ENCODE assay signal across 18 cellular contexts in the genomic region with DNA sequence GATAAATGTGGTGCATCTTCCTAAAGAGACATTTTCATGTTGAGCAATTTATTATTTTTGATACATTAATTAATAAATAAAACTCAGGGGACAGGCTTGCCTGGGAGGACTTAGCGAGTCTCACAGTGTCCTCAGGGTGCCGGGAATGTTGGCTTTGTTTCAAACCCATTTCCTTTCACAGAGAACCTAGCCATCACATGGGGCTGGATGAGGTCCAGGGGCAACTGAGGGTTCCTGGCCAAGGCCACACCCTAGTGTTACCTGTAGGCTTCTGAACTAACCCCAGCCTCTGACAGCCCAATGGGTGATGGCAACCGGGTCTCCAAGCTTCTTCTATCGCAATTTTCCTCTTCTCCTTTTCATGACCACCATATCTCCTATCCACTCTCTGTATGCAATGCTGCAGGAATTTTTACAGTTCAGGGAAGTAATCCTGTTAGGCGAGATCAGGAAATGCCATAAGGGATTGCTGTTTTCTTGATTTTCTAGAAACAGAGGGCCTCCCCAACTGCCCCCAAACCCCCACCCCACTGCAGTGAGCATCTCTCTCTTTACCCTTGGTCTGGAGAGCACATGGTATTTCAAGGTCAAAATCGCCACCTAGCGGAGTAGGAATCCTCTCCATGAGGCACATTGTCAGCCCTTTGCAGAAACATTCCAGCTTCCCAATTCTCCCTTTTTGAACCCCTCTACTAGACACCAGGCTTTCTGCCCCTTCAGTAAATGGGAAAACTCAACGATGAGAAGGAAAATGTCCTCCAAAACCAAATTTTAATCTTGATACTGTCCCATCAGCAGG. TPM values are rescaled to one million over a fixed set of nuclear protein-coding genes. Genes with fewer than 3 reads are reported as not detected.
DNase-seq lines count a peak whose midpoint lies in the region; TF ChIP-seq lines count a peak whose summit lies in the region.
"Had no signal": no experiment of that assay in that cellular context is flagged by ENCODE, and none has a peak within 500 bp of the region (broad histone marks: within the 10 kb centered on the region; RNA-seq: fewer than 3 reads in every experiment).

No MANE protein-coding gene starts in this region.

- H3K27ac ChIP-seq in Karpas-422 (ENCODE audit: low read length) = no peak overlapping the region
- no peak overlapping the region for H3K27ac ChIP-seq in SU-DHL-6 (ENCODE audit: low read depth, low read length)
- H3K27ac ChIP-seq: adrenal gland, parathyroid adenoma had no signal

- no peaks in the 10 kb centered on the region for H3F3A ChIP-seq in SU-DHL-6 (ENCODE audit: insufficient read depth)

- no peaks in the 10 kb centered on the region for H4K20me1 ChIP-seq in Karpas-422 (ENCODE audit: insufficient read depth, low read depth, low read length)
- H4K20me1 ChIP-seq in SU-DHL-6 (ENCODE audit: low read depth, low read length) = no peaks in the 10 kb centered on the region

- H3K9ac ChIP-seq in Karpas-422 (ENCODE audit: low read length) = no peak overlapping the region
- H3K9ac ChIP-seq in SU-DHL-6 (ENCODE audit: low read length) = no peak overlapping the region
- H3K9ac ChIP-seq: parathyroid adenoma had no signal

- H3K4me3 Mint-ChIP-seq in immature natural killer cell = no peak overlapping the region
- H3K4me3 Mint-ChIP-seq in activated naive CD4-positive, alpha-beta T cell treated with anti-CD3 and anti-CD28 coated beads for 36 hours = no peak overlapping the region
- H3K4me3 Mint-ChIP-seq: activated CD4-positive, alpha-beta memory T cell treated with anti-CD3 and anti-CD28 coated beads for 36 hours; CD4-positive, CD25-positive, alpha-beta regulatory T cell had no signal

- no peaks in the 10 kb centered on the region; the same call in 1 of the 2 replicates for H3K36me3 ChIP-seq in Karpas-422 (ENCODE audit: insufficient read depth, low read length)
- no peaks in the 10 kb centered on the region for H3K36me3 ChIP-seq in SU-DHL-6 (ENCODE audit: low read length)
- H3K36me3 ChIP-seq: adrenal gland had no signal

- CTCF ChIA-PET in activated naive CD4-positive, alpha-beta T cell treated with anti-CD3 and anti-CD28 coated beads for 36 hours (lab: Charles Lee) = no interaction called here

- H2AFZ ChIP-seq in Karpas-422 (ENCODE audit: low read length) = no peak overlapping the region
- H2AFZ ChIP-seq in SU-DHL-6 (ENCODE audit: low read depth, low read length, severe bottlenecking) = no peak overlapping the region
- H2AFZ ChIP-seq: parathyroid adenoma had no signal

- peaks cover 6% of the 10 kb centered on the region for H3K9me3 ChIP-seq in Karpas-422 (ENCODE audit: low read length)
- H3K9me3 ChIP-seq in SU-DHL-6 (ENCODE audit: insufficient read depth, low read length) = peaks cover 10% of the 10 kb centered on the region; the same call in 1 of the 2 replicates
- H3K9me3 ChIP-seq: adrenal gland had no signal

- H3K4me3 ChIP-seq in Karpas-422 (ENCODE audit: low read length) (no peak overlapping the region), SU-DHL-6 (ENCODE audit: insufficient read depth, low read length, poor library complexity, severe bottlenecking) (no peak overlapping the region)
- H3K4me3 ChIP-seq: adrenal gland had no signal

- no peaks in the 10 kb centered on the region for H3K79me2 ChIP-seq in Karpas-422 (ENCODE audit: low read length)
- H3K79me2 ChIP-seq in SU-DHL-6 (ENCODE audit: insufficient read depth, low read length) = no peaks in the 10 kb centered on the region
- H3K79me2 ChIP-seq: parathyroid adenoma had no signal

- peak; percentile 3 for DNase-seq in COR-L47 (lab: John Stamatoyannopoulos, UW)
- DNase-seq in Karpas-422 = peak; percentile 56
- no peak for DNase-seq in immature natural killer cell
- no peak for DNase-seq in cerebellum (ENCODE audit: low spot score)
- DNase-seq in activated naive CD4-positive, alpha-beta T cell treated with anti-CD3 and anti-CD28 coated beads for 36 hours = no peak
- no peak for DNase-seq in activated CD4-positive, alpha-beta T cell treated with anti-CD3 and anti-CD28 coated beads for 4 hours
- DNase-seq: activated CD4-positive, alpha-beta memory T cell treated with anti-CD3 and anti-CD28 coated beads for 36 hours; activated CD4-positive, CD25-positive, alpha-beta regulatory T cell; CD4-positive, CD25-positive, alpha-beta regulatory T cell; HCEC 1CT; NCI-H1092 treated with DMSO at 0.1 percent for 48 hours; NCI-H1930; NCI-H446; substantia nigra; T1000 had no signal

- peaks cover 33 to 34% of the 10 kb centered on the region in 2 donors for H3K4me1 Mint-ChIP-seq in immature natural killer cell
- peaks cover 2% of the 10 kb centered on the region for H3K4me1 Mint-ChIP-seq in activated naive CD4-positive, alpha-beta T cell treated with anti-CD3 and anti-CD28 coated beads for 36 hours (ENCODE audit: low read depth)

- H3K36me3 Mint-ChIP-seq in immature natural killer cell = peaks cover 0 to 13% (median 0%) of the 10 kb centered on the region in 3 donors
- H3K36me3 Mint-ChIP-seq in activated naive CD4-positive, alpha-beta T cell treated with anti-CD3 and anti-CD28 coated beads for 36 hours (ENCODE audit: low read depth) = peaks cover 3% of the 10 kb centered on the region

- H3K27me3 ChIP-seq in Karpas-422 (ENCODE audit: low read length) (no peaks in the 10 kb centered on the region), SU-DHL-6 (ENCODE audit: low read length) (no peaks in the 10 kb centered on the region)
- H3K27me3 ChIP-seq: adrenal gland had no signal

- H3K9me2 ChIP-seq in Karpas-422 (replicated peaks; ENCODE audit: insufficient read depth, low read length) (no peaks in the 10 kb centered on the region), SU-DHL-6 (replicated peaks; ENCODE audit: insufficient read depth, low read length) (no peaks in the 10 kb centered on the region)

- peaks cover 8% of the 10 kb centered on the region for H3K4me1 ChIP-seq in Karpas-422 (ENCODE audit: low read length)
- H3K4me1 ChIP-seq: adrenal gland, parathyroid adenoma had no signal

- H3K9me3 Mint-ChIP-seq in immature natural killer cell = peaks cover 0 to 2% (median 0%) of the 10 kb centered on the region in 6 donors
- H3K9me3 Mint-ChIP-seq in activated naive CD4-positive, alpha-beta T cell treated with anti-CD3 and anti-CD28 coated beads for 36 hours = peaks cover 10% of the 10 kb centered on the region

- H3K4me2 ChIP-seq in Karpas-422 (ENCODE audit: low read depth, low read length, poor library complexity, severe bottlenecking) (no peak overlapping the region), SU-DHL-6 (ENCODE audit: low read depth, low read length, poor library complexity, severe bottlenecking) (no peak overlapping the region)

- H3K27me3 Mint-ChIP-seq in immature natural killer cell (ENCODE audit: low read depth in 3 of 3) = peaks cover 0 to 3% (median 2%) of the 10 kb centered on the region in 3 donors
- H3K27me3 Mint-ChIP-seq in activated naive CD4-positive, alpha-beta T cell treated with anti-CD3 and anti-CD28 coated beads for 36 hours (ENCODE audit: low read depth) = no peaks in the 10 kb centered on the region
- H3K27me3 Mint-ChIP-seq: activated CD4-positive, alpha-beta memory T cell treated with anti-CD3 and anti-CD28 coated beads for 36 hours had no signal

- TF ChIP-seq CTCF in SU-DHL-6 (IDR thresholded peaks at IDR 0.05; ENCODE audit: insufficient read depth, low read length, poor library complexity, severe bottlenecking) = peak; percentile 41

- H3K27ac Mint-ChIP-seq in immature natural killer cell = peak overlapping the region in 4 of 6 donors; percentile 39 to 98 (median 79)
- no peak overlapping the region for H3K27ac Mint-ChIP-seq in activated naive CD4-positive, alpha-beta T cell treated with anti-CD3 and anti-CD28 coated beads for 36 hours
- H3K27ac Mint-ChIP-seq: activated CD4-positive, alpha-beta memory T cell treated with anti-CD3 and anti-CD28 coated beads for 36 hours had no signal

- intact Hi-C loops in activated naive CD4-positive, alpha-beta T cell treated with anti-CD3 and anti-CD28 coated beads for 36 hours (cut with micrococcal nuclease) = no loop called here

RNA-seq across cellular contexts. Expression of a gene that starts 22.1 kb away (rescaled TPM):
- 67.1 and 88.8 TPM in 2 replicates for total RNA-seq in Karpas-422 (2014; rRNA removed; shearing (Covaris generic); ENCODE audit: low replicate concordance)
- polyA plus RNA-seq in immature natural killer cell = 10 to 100 TPM; 48.4 to 57.5 (median 50.8) TPM
- 48.9 TPM for total RNA-seq in cerebellum
- total RNA-seq in activated naive CD4-positive, alpha-beta T cell treated with anti-CD3 and anti-CD28 coated beads for 36 hours = 10 to 100 TPM; 21.3 to 21.4 TPM

RNA-seq across cellular contexts. Expression of a gene that starts 36.9 kb away (rescaled TPM):
- total RNA-seq in Karpas-422 (2014; rRNA removed; shearing (Covaris generic); ENCODE audit: low replicate concordance) = 20.5 and 27.7 TPM in 2 replicates
- 10 to 100 TPM; 15.0 to 17.9 (median 15.6) TPM for polyA plus RNA-seq in immature natural killer cell
- 9.8 TPM for total RNA-seq in cerebellum
- 10 to 100 TPM; 10.8 to 11.1 TPM for total RNA-seq in activated naive CD4-positive, alpha-beta T cell treated with anti-CD3 and anti-CD28 coated beads for 36 hours

RNA-seq across cellular contexts. Expression of a gene that starts 37.1 kb away (rescaled TPM):
- 25.3 and 29.7 TPM in 2 replicates for total RNA-seq in Karpas-422 (2014; rRNA removed; shearing (Covaris generic); ENCODE audit: low replicate concordance)
- 10 to 100 TPM; 21.8 to 30.0 (median 24.1) TPM for polyA plus RNA-seq in immature natural killer cell
- total RNA-seq in cerebellum = 31.3 TPM
- 10 to 100 TPM; 22.1 to 25.3 TPM for total RNA-seq in activated naive CD4-positive, alpha-beta T cell treated with anti-CD3 and anti-CD28 coated beads for 36 hours

Comparison
In these comparisons a context has a peak if more than half of its experiments do, and no peak if none do; other contexts are left out.
1. DNase-seq: peak in COR-L47 (single experiment) and Karpas-422 (single experiment); none in immature natural killer cell (0 of 3), cerebellum (single experiment), activated naive CD4-positive, alpha-beta T cell treated with anti-CD3 and anti-CD28 coated beads for 36 hours (single experiment) and activated CD4-positive, alpha-beta T cell treated with anti-CD3 and anti-CD28 coated beads for 4 hours (0 of 2).